In genomic region chr17:44344939-44345496, GRCh38 we compare ENCODE assay signal across 8 cellular contexts. TPM values are rescaled to one million over a fixed set of nuclear protein-coding genes. Genes with fewer than 3 reads are reported as not detected.
DNase-seq lines count a peak whose midpoint lies in the region; ATAC-seq, FAIRE-seq and TF ChIP-seq lines count a peak whose summit lies in the region.

Gene GRN, plus strand, starts transcription at chr17:44345302. Its CDS starts 3,863 bp downstream, at chr17:44349165.

- H4K20me1 ChIP-seq in H1 (replicated peaks in 1 of 2; ENCODE audit: control insufficient read depth in 1 of 2, insufficient read depth in 2 of 2, low read length in 2 of 2) = peaks cover 0 to 13% of the 10 kb centered on the region in 2 experiments

- no peak within 1 kb of the TSS for H2BK120ac ChIP-seq in H1 (replicated peaks; ENCODE audit: low read depth, low read length)

- no peaks in the 10 kb centered on the region for H3K9me3 ChIP-seq in H1 (ENCODE audit: insufficient read depth in 2 of 2, low read depth in 1 of 2, low read length in 1 of 2)

- H3K4ac ChIP-seq in H1 (replicated peaks; ENCODE audit: insufficient read length, low read depth, low read length) = no peak within 1 kb of the TSS

- peaks cover 4% of the 10 kb centered on the region; the same call in 1 of the 2 replicates for H3K23me2 ChIP-seq in H1 (ENCODE audit: low read depth, low read length)

- H2BK12ac ChIP-seq in H1 (ENCODE audit: low read depth, low read length) = 0 out of 2 replicates have a peak within 1 kb of the TSS, but pooled peaks have one; percentile 27

- H3K27ac ChIP-seq in C4-2B = peak within 1 kb of the TSS; percentile 65
- H3K27ac ChIP-seq in H1 (ENCODE audit: low read depth, low read length) = 0 out of 2 replicates have a peak within 1 kb of the TSS, but pooled peaks have one; percentile 16

- H3K27ac Mint-ChIP-seq in memory B cell = peak within 1 kb of the TSS; percentile 95

- H3K27me3 ChIP-seq in H1 (replicated peaks in 1 of 4; ENCODE audit: control insufficient read depth in 3 of 4, extremely low read depth in 1 of 4, insufficient read depth in 3 of 4, low read length in 3 of 4) = peaks cover 0 to 3% (median 0%) of the 10 kb centered on the region in 4 experiments; a peak in 3 of 7 replicates

- H4K91ac ChIP-seq in H1 (replicated peaks; ENCODE audit: insufficient read length, low read length) = no peak within 1 kb of the TSS

- H4K5ac ChIP-seq in H1 (ENCODE audit: insufficient read length, low read depth, low read length) = no peak within 1 kb of the TSS

- WGBS in H1 (ENCODE audit: extremely low coverage in 1 of 2, insufficient coverage in 1 of 2, insufficient read length in 1 of 2, insufficient replicate concordance in 2 of 2, low coverage in 1 of 2, low lambda C conversion rate in 2 of 2, missing lambda C conversion rate in 1 of 2), 2 experiments = 1% methylated on average over 26 of the region's 26 CpGs; no CpG with 5 or more reads in 1 of the 2 experiments

- TF ChIP-seq POLR2A in H1 (IDR thresholded peaks at IDR 0.05; ENCODE audit: control extremely low read depth in 1 of 2, low read depth in 2 of 2, low read length in 2 of 2) = peak; percentile 76 to 86

- peak in 1 of 2 experiments; percentile 67; a peak in 1 of 3 replicates for TF ChIP-seq EP300 in H1 (IDR thresholded peaks at IDR 0.05; ENCODE audit: borderline replicate concordance in 1 of 2, low read depth in 2 of 2, low read length in 2 of 2)

- DNase-seq in HT-29 (ENCODE audit: low spot score) (peak; percentile 98), NOMO-1 treated with dmso at 0.1 percent for 144 hours (lab: John Stamatoyannopoulos, UW; ENCODE audit: unreplicated experiment) (peak; percentile 96), H1 (ENCODE audit: low read depth in 1 of 2, low spot score in 2 of 2) (peak; percentile 89 to 92), memory B cell (ENCODE audit: low spot score in 2 of 2) (peak; percentile 75 to 81)
- DNase-seq in activated CD8-positive, alpha-beta memory T cell treated with anti-CD3 and anti-CD28 coated beads for 48 hours (ENCODE audit: low read depth in 2 of 3, low spot score in 2 of 3) = peak in 2 of 3 experiments; percentile 55 to 74
- DNase-seq in stimulated activated CD8-positive, alpha-beta memory T cell treated with anti-CD3 and anti-CD28 coated beads, Interleukin-12 subunit alpha, Interleukin-12 subunit beta, amount 100 ng/mL, for 24 hours (ENCODE audit: extremely low read depth) = peak; percentile 67

- H2BK5ac ChIP-seq in H1 (ENCODE audit: low read depth, low read length) = 0 out of 2 replicates have a peak within 1 kb of the TSS, but pooled peaks have one; percentile 19

- no peaks in the 10 kb centered on the region for H3K79me1 ChIP-seq in H1 (ENCODE audit: low read depth, low read length)

- 0 out of 2 replicates have a peak within 1 kb of the TSS, but pooled peaks have one; percentile 24 for H2AK5ac ChIP-seq in H1 (ENCODE audit: low read depth, low read length)

- H3K79me2 ChIP-seq in H1 (ENCODE audit: control insufficient read depth in 1 of 2, insufficient read depth in 2 of 2, low read length in 2 of 2) = peaks cover 0 to 3% of the 10 kb centered on the region in 2 experiments; a peak in 1 of 4 replicates

- no peak within 1 kb of the TSS for H3K56ac ChIP-seq in H1 (replicated peaks; ENCODE audit: insufficient read length, low read depth, low read length)

- no peak within 1 kb of the TSS for H2BK20ac ChIP-seq in H1 (ENCODE audit: low read length)

- peaks cover 0 to 2% (median 0%) of the 10 kb centered on the region in 4 experiments; a peak in 3 of 7 replicates for H3K4me1 ChIP-seq in H1 (replicated peaks in 1 of 4; ENCODE audit: control insufficient read depth in 3 of 4, insufficient read depth in 4 of 4, low read length in 3 of 4)

- H3K14ac ChIP-seq in H1 (ENCODE audit: insufficient read length) = no peak within 1 kb of the TSS

- H3K36me3 ChIP-seq in H1 (ENCODE audit: control insufficient read depth in 2 of 4, insufficient read depth in 4 of 4, low read length in 3 of 4) = no peaks in the 10 kb centered on the region

- H3K18ac ChIP-seq in H1 (ENCODE audit: extremely low read depth, low read length) = no peak within 1 kb of the TSS

- H3K23ac ChIP-seq in H1 (ENCODE audit: insufficient read length) = no peak within 1 kb of the TSS

- H2BK15ac ChIP-seq in H1 (ENCODE audit: low read length) = no peak within 1 kb of the TSS

- peak; percentile 61 for ATAC-seq in GM19395 (IDR thresholded peaks at IDR 0.05; ENCODE audit: unreplicated experiment)
- ATAC-seq in memory B cell (ENCODE audit: low read depth) = peak; percentile 61

- peaks cover 28% of the 10 kb centered on the region for H3K4me1 Mint-ChIP-seq in memory B cell

- no peak within 1 kb of the TSS for H2AFZ ChIP-seq in H1 (ENCODE audit: low read length)

- H3K27me3 Mint-ChIP-seq in memory B cell = no peaks in the 10 kb centered on the region

- TF ChIP-seq CTCF in C4-2B (conservative IDR thresholded peaks at IDR 0.05) = no peak
- TF ChIP-seq CTCF in H1 (IDR thresholded peaks at IDR 0.05; ENCODE audit: control extremely low read depth in 1 of 3, insufficient read depth in 1 of 3, low read depth in 1 of 3, low read length in 3 of 3) = no peak; a peak in 1 of 4 replicates

- CTCF ChIA-PET in H1 (lab: Charles Lee; ENCODE audit: partially characterized antibody) = interaction anchor here (0.7 to 3.6 kb wide), 29 partner anchors 10 to 401 kb away, joined by 3 to 70 read pairs (median 6); partner anchors contain the start of gene SLC25A39

- H3K4me3 ChIP-seq in H1 (ENCODE audit: extremely low read depth in 1 of 4, insufficient read depth in 2 of 4, low read depth in 3 of 4, low read length in 4 of 4) = peak within 1 kb of the TSS; percentile 52 to 95 (median 78)

- no peak for TF ChIP-seq RAD21 in H1 (IDR thresholded peaks at IDR 0.05 in 1 of 2, conservative IDR thresholded peaks at IDR 0.05 in 1 of 2; ENCODE audit: low read depth in 2 of 2, low read length in 2 of 2)

- FAIRE-seq in H1 (lab: Jason Lieb, UNC) = peak; percentile 93

- H3K9me3 Mint-ChIP-seq in memory B cell = no peaks in the 10 kb centered on the region

- H3K4me3 Mint-ChIP-seq in memory B cell = peak within 1 kb of the TSS; percentile 89

- POLR2A ChIA-PET in H1 (lab: Charles Lee; ENCODE audit: partially characterized antibody) = interaction anchor here (0.6 to 3.4 kb wide), 15 partner anchors 8 to 196 kb away, joined by 3 to 21 read pairs (median 3); partner anchors contain the start of genes SLC25A39 and UBTF

- no peak within 1 kb of the TSS for H4K8ac ChIP-seq in H1 (ENCODE audit: extremely low read depth, insufficient read depth, low read length)

- H3K9ac ChIP-seq in H1 (replicated peaks in 1 of 4; ENCODE audit: extremely low read depth in 1 of 4, low read depth in 3 of 4, low read length in 3 of 4) = peak within 1 kb of the TSS in 3 of 4 experiments; percentile 20 to 38 (median 34); a peak in 5 of 7 replicates

- H3K4me2 ChIP-seq in H1 (ENCODE audit: insufficient read depth in 1 of 2, low read depth in 2 of 2, low read length in 2 of 2) = peak within 1 kb of the TSS; percentile 62 to 90

- H3K36me3 Mint-ChIP-seq in memory B cell = no peaks in the 10 kb centered on the region

TF ChIP-seq in H1, 55 proteins besides CTCF, POLR2A, EP300 and RAD21 (continues in another document):
- TF ChIP-seq KDM5A (IDR thresholded peaks at IDR 0.05; ENCODE audit: low read length) (peak; percentile 77), CREB1 (IDR thresholded peaks at IDR 0.05) (peak; percentile 48), BACH1 (IDR thresholded peaks at IDR 0.05; ENCODE audit: low read length) (no peak), YY1 (IDR thresholded peaks at IDR 0.05; ENCODE audit: low read depth, low read length) (no peak), CTBP2 (IDR thresholded peaks at IDR 0.05; ENCODE audit: borderline replicate concordance, insufficient read depth, insufficient read length, low read length) (no peak), ATF3 (IDR thresholded peaks at IDR 0.05; ENCODE audit: insufficient read depth, low read depth, low read length) (peak; percentile 98), SAP30 (IDR thresholded peaks at IDR 0.05; ENCODE audit: insufficient read depth, insufficient replicate concordance, low read length) (peak; percentile 77), FOSL1 (IDR thresholded peaks at IDR 0.05; ENCODE audit: insufficient read depth, low read depth, low read length) (no peak), POU5F1 (IDR thresholded peaks at IDR 0.05; ENCODE audit: low read depth, low read length) (no peak), BCL11A (IDR thresholded peaks at IDR 0.05; ENCODE audit: low read depth in 2 of 2, low read length in 2 of 2) (no peak)
- TF ChIP-seq, protein P1, sequence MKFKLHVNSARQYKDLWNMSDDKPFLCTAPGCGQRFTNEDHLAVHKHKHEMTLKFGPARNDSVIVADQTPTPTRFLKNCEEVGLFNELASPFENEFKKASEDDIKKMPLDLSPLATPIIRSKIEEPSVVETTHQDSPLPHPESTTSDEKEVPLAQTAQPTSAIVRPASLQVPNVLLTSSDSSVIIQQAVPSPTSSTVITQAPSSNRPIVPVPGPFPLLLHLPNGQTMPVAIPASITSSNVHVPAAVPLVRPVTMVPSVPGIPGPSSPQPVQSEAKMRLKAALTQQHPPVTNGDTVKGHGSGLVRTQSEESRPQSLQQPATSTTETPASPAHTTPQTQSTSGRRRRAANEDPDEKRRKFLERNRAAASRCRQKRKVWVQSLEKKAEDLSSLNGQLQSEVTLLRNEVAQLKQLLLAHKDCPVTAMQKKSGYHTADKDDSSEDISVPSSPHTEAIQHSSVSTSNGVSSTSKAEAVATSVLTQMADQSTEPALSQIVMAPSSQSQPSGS (IDR thresholded peaks at IDR 0.05; ENCODE audit: low read length) = no peak
- TF ChIP-seq, protein P2, sequence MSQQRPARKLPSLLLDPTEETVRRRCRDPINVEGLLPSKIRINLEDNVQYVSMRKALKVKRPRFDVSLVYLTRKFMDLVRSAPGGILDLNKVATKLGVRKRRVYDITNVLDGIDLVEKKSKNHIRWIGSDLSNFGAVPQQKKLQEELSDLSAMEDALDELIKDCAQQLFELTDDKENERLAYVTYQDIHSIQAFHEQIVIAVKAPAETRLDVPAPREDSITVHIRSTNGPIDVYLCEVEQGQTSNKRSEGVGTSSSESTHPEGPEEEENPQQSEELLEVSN (IDR thresholded peaks at IDR 0.05) = peak; percentile 76

RNA-seq across cellular contexts. Expression of gene GRN, which starts in this region (rescaled TPM):
- 637 and 715 TPM in 2 replicates for total RNA-seq in HT-29 (2014; rRNA removed; shearing (Covaris generic))
- 108 and 117 TPM in 2 replicates for total RNA-seq in H1 (2021; fragmentation: NEBNext Ultra II Directional; extraction: Animal tissue kit (Norgen Biotek cat#: 25700))
- polyA plus RNA-seq in H1 (2011; rRNA removed) = 387 and 526 TPM in 2 replicates
- 143 TPM for polyA plus RNA-seq in H1 (2011; cell fraction: cytosol; rRNA removed)
- polyA plus RNA-seq in H1 (2011; cell fraction: nucleus; rRNA removed) = 360 TPM
- polyA plus RNA-seq in H1 (2012, experiment 1 of 2) = 137 to 183 TPM (median 169 TPM) in 4 replicates
- polyA plus RNA-seq in H1 (2012, experiment 2 of 2) = 165 TPM
- 258 TPM for polyA plus RNA-seq in H1 (2013, experiment 1 of 2)
- 236 TPM for polyA plus RNA-seq in H1 (2013, experiment 2 of 2)
- polyA minus RNA-seq in H1 (2011; rRNA and poly(A)+ RNA removed) = 66.1 and 115 TPM in 2 replicates
- polyA minus RNA-seq in H1 (2011; cell fraction: cytosol; rRNA and poly(A)+ RNA removed) = 135 TPM
- polyA minus RNA-seq in H1 (2011; cell fraction: nucleus; rRNA and poly(A)+ RNA removed) = 88.4 TPM

Comparison
In these comparisons a context has a peak if more than half of its experiments do, and no peak if none do; other contexts are left out.
1. Peak in every context shown above with its lines: DNase-seq, ATAC-seq, H3K4me3 ChIP-seq and H3K27ac ChIP-seq.